8 cellular contexts compared by ENCODE assay signal in the genomic region with DNA sequence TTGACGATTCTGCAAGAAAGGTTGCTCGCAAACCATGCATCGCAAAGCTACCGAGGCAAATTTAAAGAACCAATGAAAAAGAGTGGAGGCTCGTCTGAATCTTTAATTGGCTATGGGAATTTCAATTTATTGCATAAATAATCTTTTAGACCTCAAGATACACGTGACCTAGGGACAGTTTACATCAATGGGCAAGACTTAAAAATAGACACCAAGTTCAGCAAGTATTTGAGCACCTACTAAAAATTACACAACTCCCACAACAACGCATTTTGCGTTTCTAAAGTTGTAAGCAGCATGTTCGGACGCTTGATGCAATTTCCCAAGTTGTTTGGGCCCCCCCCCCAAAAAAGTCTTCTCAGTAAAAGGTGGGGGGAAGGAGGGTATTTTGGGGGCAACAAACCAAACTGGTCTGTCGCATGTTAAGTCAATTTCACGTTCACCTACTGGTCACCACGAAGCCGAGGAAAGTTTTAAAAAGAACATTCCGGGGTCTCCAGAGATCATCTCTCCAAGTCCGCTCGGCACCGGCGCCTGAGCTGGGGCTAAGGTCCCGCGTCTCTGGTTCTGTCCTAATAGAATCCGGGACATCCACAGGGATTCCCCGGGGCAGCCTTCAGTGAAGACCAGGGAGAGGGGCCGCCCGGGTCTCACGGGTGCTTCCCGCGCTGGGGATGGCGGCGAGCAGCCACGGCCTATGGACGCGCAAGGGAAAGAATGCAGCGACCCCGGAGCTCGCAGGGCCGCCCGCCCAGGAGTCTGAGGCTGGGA. TPM values are rescaled to one million over a fixed set of nuclear protein-coding genes. Genes with fewer than 3 reads are reported as not detected.
DNase-seq lines count a peak whose midpoint lies in the region; ATAC-seq, FAIRE-seq and TF ChIP-seq lines count a peak whose summit lies in the region.

No MANE protein-coding gene starts in this region.

- FAIRE-seq in GM12878 (lab: Jason Lieb, UNC), result no peak

- no peak for TF ChIP-seq POLR2A in GM12878 (IDR thresholded peaks at IDR 0.05; ENCODE audit: low read depth, low read length)

- TF ChIP-seq EP300 in GM12878 (IDR thresholded peaks at IDR 0.05; ENCODE audit: borderline replicate concordance in 1 of 2, control insufficient read depth in 1 of 2, low read depth in 2 of 2, low read length in 2 of 2), result no peak

- peaks cover 71% of the 10 kb centered on the region for H3K4me1 ChIP-seq in DND-41 (ENCODE audit: insufficient read depth, low read length)
- peaks cover 5% of the 10 kb centered on the region; the same call in 1 of the 2 replicates for H3K4me1 ChIP-seq in GM12878 (ENCODE audit: control insufficient read depth, insufficient read depth, low read length)

- H2AFZ ChIP-seq in DND-41 (ENCODE audit: low read depth, low read length) (peak overlapping the region; percentile 82), GM12878 (ENCODE audit: control insufficient read depth, low read depth, low read length) (no peak overlapping the region)

- WGBS in GM12878 (ENCODE audit: insufficient coverage, insufficient replicate concordance, low lambda C conversion rate, missing lambda C conversion rate), result 1% methylated on average over 38 of the region's 38 CpGs

- TSS peak; percentile 58 for BruUV-seq in GM12878 (replicated peaks; lab: Mats Ljungman, UMichigan)

- in situ Hi-C loops in GM12878 (cut with MboI), result no loop called here

- TF ChIP-seq CTCF in DND-41 (IDR thresholded peaks at IDR 0.05; ENCODE audit: borderline replicate concordance, extremely low read depth, low read length, poor library complexity, severe bottlenecking) (no peak), GM12878 (IDR thresholded peaks at IDR 0.05 in 2 of 3, conservative IDR thresholded peaks at IDR 0.05 in 1 of 3; ENCODE audit: control insufficient read depth in 2 of 3, extremely low read depth in 1 of 3, insufficient read depth in 1 of 3, low read depth in 3 of 3, low read length in 3 of 3) (no peak)

- H3K9ac ChIP-seq in DND-41 (ENCODE audit: low read depth, low read length), result peak overlapping the region; percentile 89
- H3K9ac ChIP-seq in GM12878 (ENCODE audit: control insufficient read depth, insufficient read depth, low read length), result peak overlapping the region; percentile 99

- DNase-seq in DND-41 (no peak), H7 (no peak), NCI-H526 (lab: John Stamatoyannopoulos, UW) (peak; percentile 36 to 50), GM12878 (ENCODE audit: low read depth, low spot score) (no peak), iris pigment epithelial cell (ENCODE audit: low read depth) (peak; percentile 75), NCI-H226 (no peak)
- DNase-seq in stimulated activated naive CD8-positive, alpha-beta T cell treated with anti-CD3 and anti-CD28 coated beads, Interleukin-15, Interleukin-2, amounts not matched to agents 100 U/mL and 50 U/mL, for 24 hours, result peak; percentile 52

- RAD21 ChIA-PET in GM12878 (lab: Charles Lee; ENCODE audit: unreplicated experiment), result interaction anchor here (0.9 to 5.3 kb wide), 8 partner anchors 9 to 286 kb away, joined by 3 to 31 read pairs (median 8); a partner anchor contains a TSS

- H3K79me2 ChIP-seq in DND-41 (ENCODE audit: insufficient read depth, low read length) (peaks cover 97% of the 10 kb centered on the region), GM12878 (ENCODE audit: control insufficient read depth, insufficient read depth, low read length) (peaks cover 98% of the 10 kb centered on the region)

- ATAC-seq in DND-41 (ENCODE audit: insufficient read depth, low read depth), result no peak
- ATAC-seq in GM12878, result peak; percentile 0; the same call in 2 of the 3 replicates
- no peak for ATAC-seq in stimulated activated naive CD8-positive, alpha-beta T cell treated with anti-CD3 and anti-CD28 coated beads, Interleukin-15, Interleukin-2, amounts not matched to agents 100 U/mL and 50 U/mL, for 24 hours
- ATAC-seq in HG03457 (IDR thresholded peaks at IDR 0.05; ENCODE audit: unreplicated experiment), result no peak

- CTCF ChIA-PET in GM12878 (lab: Yijun Ruan, JAX), result interaction anchor here (1.1 to 7.4 kb wide), 6 partner anchors 13 to 36 kb away, joined by 3 to 88 read pairs (median 7); no protein-coding TSS in a partner anchor

- H3K27me3 ChIP-seq in DND-41 (ENCODE audit: insufficient read depth, low read length, poor library complexity) (no peaks in the 10 kb centered on the region), H7 (ENCODE audit: control insufficient read depth, insufficient read depth, low read length) (no peaks in the 10 kb centered on the region), GM12878 (replicated peaks in 1 of 2; ENCODE audit: control insufficient read depth in 2 of 2, insufficient read depth in 2 of 2, low read length in 1 of 2) (no peaks in the 10 kb centered on the region)

- POLR2A ChIA-PET in GM12878 (lab: Charles Lee), result interaction anchor here (0.5 to 5.5 kb wide), 5 partner anchors 11 to 96 kb away, joined by 3 to 74 read pairs (median 5); no protein-coding TSS in a partner anchor

- H4K20me1 ChIP-seq in DND-41 (ENCODE audit: insufficient read depth, low read length), result peaks cover 73% of the 10 kb centered on the region
- 0 out of 2 replicates have a peak, but pooled peaks cover 3% of the 10 kb centered on the region for H4K20me1 ChIP-seq in GM12878 (ENCODE audit: control insufficient read depth, insufficient read depth)

- H3K27ac ChIP-seq in DND-41 (ENCODE audit: low read length) (peak overlapping the region; percentile 98), GM12878 (ENCODE audit: control insufficient read depth, insufficient read depth) (peak overlapping the region; percentile 98)

- H3K4me3 ChIP-seq in DND-41 (ENCODE audit: low read depth in 1 of 2, low read length in 2 of 2) (peak overlapping the region; percentile 72 to 85), H7 (ENCODE audit: insufficient read depth, low read depth, low read length) (peak overlapping the region; percentile 82), GM12878 (peak overlapping the region; percentile 86)

- H3K4me2 ChIP-seq in DND-41 (ENCODE audit: insufficient read depth, low read length), result peak overlapping the region; percentile 84
- peak overlapping the region; percentile 46 for H3K4me2 ChIP-seq in GM12878 (ENCODE audit: control insufficient read depth, insufficient read depth)

- SMC1A ChIA-PET in GM12878 (lab: Charles Lee; ENCODE audit: uncharacterized antibody, unreplicated experiment), result interaction anchor here (1.0 to 5.5 kb wide), 9 partner anchors 8 to 36 kb away, joined by 3 to 41 read pairs (median 7); no protein-coding TSS in a partner anchor

- intact Hi-C loops in GM12878 (cut with micrococcal nuclease; ENCODE audit: unreplicated experiment), result loop anchor here (2.0 kb wide), 2 partner anchors 25 to 285 kb away; a partner anchor contains a TSS

- TF ChIP-seq RAD21 in GM12878 (IDR thresholded peaks at IDR 0.05; ENCODE audit: insufficient read depth, low read depth, low read length), result no peak

- peaks cover 67% of the 10 kb centered on the region for H3K36me3 ChIP-seq in DND-41 (ENCODE audit: insufficient read depth, low read length)
- peaks cover 3% of the 10 kb centered on the region for H3K36me3 ChIP-seq in H7 (replicated peaks; ENCODE audit: control insufficient read depth, insufficient read depth, low read length)
- H3K36me3 ChIP-seq in GM12878 (ENCODE audit: control insufficient read depth in 2 of 2, insufficient read depth in 2 of 2, low read length in 1 of 2), result peaks cover 0 to 6% of the 10 kb centered on the region in 2 experiments; a peak in 1 of 4 replicates

- H3K9me3 ChIP-seq in DND-41 (ENCODE audit: insufficient read depth, low read length, severe bottlenecking), result no peaks in the 10 kb centered on the region
- H3K9me3 ChIP-seq in GM12878 (replicated peaks; ENCODE audit: control insufficient read depth, insufficient read depth, low read length), result no peaks in the 10 kb centered on the region

TF ChIP-seq in GM12878, 131 proteins besides CTCF, POLR2A, EP300 and RAD21 (continues in another document):
- TF ChIP-seq CHD1 (IDR thresholded peaks at IDR 0.05; ENCODE audit: low read depth, low read length), result 0 out of 2 replicates have a peak, but pooled peaks have one; percentile 54

RNA-seq across cellular contexts. Expression of a gene that starts 0.8 kb away (rescaled TPM):
- total RNA-seq in H7 (2014; rRNA removed; shearing (Covaris generic)), result 134 and 163 TPM in 2 replicates
- 632 and 668 TPM in 2 replicates for total RNA-seq in GM12878 (2013; cell fraction: nucleolus; rRNA removed)
- total RNA-seq in GM12878 (2014; rRNA removed) (254 and 275 TPM in 2 replicates), GM12878 (2014; rRNA removed; fragmentation: Illumina TruSeq; extraction: Trizol) (303 and 316 TPM in 2 replicates), GM12878 (2021) (216 and 236 TPM in 2 replicates)
- 155 TPM for polyA plus RNA-seq in GM12878 (2011; ENCODE audit: low read depth)
- polyA plus RNA-seq in GM12878 (2011; rRNA removed) (288 and 497 TPM in 2 replicates), GM12878 (2014; fragmentation: Illumina TruSeq; extraction: Trizol) (301 and 362 TPM in 2 replicates), GM12878 (2014; fragmentation: Nextera tagmentation; extraction: Ambion mirVana) (100 to 1,000 TPM in 1 of 2 experiments, 10 to 100 TPM in 1; 92.9 to 152 TPM), GM12878 (2014; rRNA removed) (242 and 292 TPM in 2 replicates), GM12878 (2016; fragmentation: Nextera tagmentation; extraction: Ambion mirVana) (100 to 1,000 TPM; 154 to 178 TPM)
- 153 and 185 TPM in 2 replicates for polyA plus RNA-seq in GM12878 (2011; cell fraction: cytosol; rRNA removed)
- 284 and 322 TPM in 2 replicates for polyA plus RNA-seq in GM12878 (2011; cell fraction: nucleus; rRNA removed)
- polyA plus RNA-seq in GM12878 (2012), result 206 and 209 TPM in 2 replicates
- 166 and 193 TPM in 2 replicates for polyA minus RNA-seq in GM12878 (2011; rRNA and poly(A)+ RNA removed)
- 77.5 and 93.6 TPM in 2 replicates for polyA minus RNA-seq in GM12878 (2011; cell fraction: cytosol; rRNA and poly(A)+ RNA removed)
- polyA minus RNA-seq in GM12878 (2011; cell fraction: nucleus; rRNA and poly(A)+ RNA removed), result 192 and 319 TPM in 2 replicates

RNA-seq across cellular contexts. Expression of a gene that starts 1.0 kb away (rescaled TPM):
- 35.5 and 42.1 TPM in 2 replicates for total RNA-seq in H7 (2014; rRNA removed; shearing (Covaris generic))
- 31.0 and 35.6 TPM in 2 replicates for total RNA-seq in GM12878 (2013; cell fraction: nucleolus; rRNA removed)
- total RNA-seq in GM12878 (2014; rRNA removed) (15.7 and 18.0 TPM in 2 replicates), GM12878 (2014; rRNA removed; fragmentation: Illumina TruSeq; extraction: Trizol) (33.6 and 33.7 TPM in 2 replicates), GM12878 (2021) (26.8 and 27.6 TPM in 2 replicates)
- 24.8 TPM for polyA plus RNA-seq in GM12878 (2011; ENCODE audit: low read depth)
- polyA plus RNA-seq in GM12878 (2011; rRNA removed) (35.2 and 46.4 TPM in 2 replicates), GM12878 (2014; fragmentation: Illumina TruSeq; extraction: Trizol) (44.8 and 48.9 TPM in 2 replicates), GM12878 (2014; fragmentation: Nextera tagmentation; extraction: Ambion mirVana) (10 to 100 TPM; 13.4 to 14.1 TPM), GM12878 (2014; rRNA removed) (21.2 and 24.7 TPM in 2 replicates), GM12878 (2016; fragmentation: Nextera tagmentation; extraction: Ambion mirVana) (10 to 100 TPM; 37.9 to 40.8 TPM)
- polyA plus RNA-seq in GM12878 (2011; cell fraction: cytosol; rRNA removed), result 16.6 and 18.2 TPM in 2 replicates
- polyA plus RNA-seq in GM12878 (2011; cell fraction: nucleus; rRNA removed), result 15.8 and 17.2 TPM in 2 replicates
- polyA plus RNA-seq in GM12878 (2012), result 23.4 and 24.9 TPM in 2 replicates
- polyA minus RNA-seq in GM12878 (2011; rRNA and poly(A)+ RNA removed), result 23.3 and 27.0 TPM in 2 replicates
- 14.6 and 16.2 TPM in 2 replicates for polyA minus RNA-seq in GM12878 (2011; cell fraction: cytosol; rRNA and poly(A)+ RNA removed)
- polyA minus RNA-seq in GM12878 (2011; cell fraction: nucleus; rRNA and poly(A)+ RNA removed), result 18.8 and 21.9 TPM in 2 replicates

Comparison
In these comparisons a context has a peak if more than half of its experiments do, and no peak if none do; other contexts are left out.
1. DNase-seq: peak in NCI-H526 (2 of 2), iris pigment epithelial cell (single experiment) and stimulated activated naive CD8-positive, alpha-beta T cell treated with anti-CD3 and anti-CD28 coated beads, Interleukin-15, Interleukin-2, amounts not matched to agents 100 U/mL and 50 U/mL, for 24 hours (single experiment); none in DND-41 (single experiment), H7 (single experiment), GM12878 (single experiment) and NCI-H226 (single experiment).
2. Peak in every context shown above with its lines, with median percentiles within 50 percentile points of each other: H3K4me3 ChIP-seq.